ENCODE assay signal across 1 cellular context in genomic region chr5:6496636-6497035, GRCh38.
TF ChIP-seq lines count a peak whose summit lies in the region.

No MANE protein-coding gene starts in this region.

TF ChIP-seq in GM12878, 131 proteins besides CTCF, POLR2A, EP300 and RAD21 (continued from another document):
- no peak for TF ChIP-seq CEBPZ (IDR thresholded peaks at IDR 0.05; ENCODE audit: low read depth, low read length)
- no peak for TF ChIP-seq SREBF2 (IDR thresholded peaks at IDR 0.05; ENCODE audit: low read length)
- TF ChIP-seq MEF2A (IDR thresholded peaks at IDR 0.05; ENCODE audit: insufficient read depth, low read depth, low read length): no peak
- TF ChIP-seq PML (IDR thresholded peaks at IDR 0.05; ENCODE audit: low read length): no peak
- TF ChIP-seq ZNF592 (IDR thresholded peaks at IDR 0.05): no peak
- 0 out of 2 replicates have a peak, but pooled peaks have one; percentile 14 for TF ChIP-seq TCF7 (IDR thresholded peaks at IDR 0.05; ENCODE audit: borderline replicate concordance)
- TF ChIP-seq CBFB (IDR thresholded peaks at IDR 0.05; ENCODE audit: low read depth): 0 out of 2 replicates have a peak, but pooled peaks have one; percentile 4
